1 cellular context compared by ENCODE assay signal in the genomic region with DNA sequence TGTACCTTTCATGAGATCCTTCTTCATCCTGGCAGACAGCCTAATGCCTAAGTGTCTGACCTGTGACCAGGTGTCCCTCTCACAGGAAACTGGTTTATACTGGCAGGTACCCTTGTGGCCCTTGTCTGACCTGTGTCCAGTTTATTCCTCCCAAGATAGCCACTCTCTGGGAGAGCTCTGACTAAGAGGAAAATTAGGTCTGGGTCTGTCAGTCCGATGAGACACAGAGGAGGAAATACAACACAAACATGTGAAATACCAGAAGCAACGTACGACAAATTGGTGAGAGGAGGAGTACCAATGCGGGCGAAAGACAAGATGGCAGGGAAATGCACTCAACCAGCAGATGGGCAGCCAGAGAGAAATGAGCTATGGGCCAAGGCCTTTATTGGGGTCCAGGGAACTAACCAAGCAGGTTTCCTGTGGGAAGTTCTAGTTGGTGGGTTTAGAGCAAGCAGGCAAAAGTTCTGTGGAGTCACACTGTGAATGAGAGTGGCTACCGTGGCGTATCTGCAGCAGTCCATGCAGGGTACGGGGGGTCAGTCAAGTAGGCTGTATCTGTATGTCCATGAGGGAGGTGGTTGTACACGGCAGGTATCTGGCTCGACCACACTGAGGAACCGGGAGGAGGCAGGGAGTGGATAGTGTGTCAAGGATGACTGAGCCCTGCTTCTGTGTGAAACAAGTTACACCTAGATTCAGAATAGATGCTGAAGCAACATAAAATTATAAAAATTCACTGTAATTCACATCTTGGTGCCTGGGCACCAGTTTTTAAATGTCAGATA.
TF ChIP-seq lines count a peak whose summit lies in the region.

No MANE protein-coding gene starts in this region.

TF ChIP-seq in IMR-90, 13 proteins besides CTCF, POLR2A, EP300 and RAD21:
- TF ChIP-seq, protein P1, sequence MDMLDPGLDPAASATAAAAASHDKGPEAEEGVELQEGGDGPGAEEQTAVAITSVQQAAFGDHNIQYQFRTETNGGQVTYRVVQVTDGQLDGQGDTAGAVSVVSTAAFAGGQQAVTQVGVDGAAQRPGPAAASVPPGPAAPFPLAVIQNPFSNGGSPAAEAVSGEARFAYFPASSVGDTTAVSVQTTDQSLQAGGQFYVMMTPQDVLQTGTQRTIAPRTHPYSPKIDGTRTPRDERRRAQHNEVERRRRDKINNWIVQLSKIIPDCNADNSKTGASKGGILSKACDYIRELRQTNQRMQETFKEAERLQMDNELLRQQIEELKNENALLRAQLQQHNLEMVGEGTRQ (IDR thresholded peaks at IDR 0.05; ENCODE audit: low read depth, low read length): no peak
- TF ChIP-seq FOS (IDR thresholded peaks at IDR 0.05; ENCODE audit: low read depth, low read length): no peak
- no peak for TF ChIP-seq MAZ (IDR thresholded peaks at IDR 0.05; ENCODE audit: borderline replicate concordance, low read depth, low read length)
- no peak for TF ChIP-seq RCOR1 (IDR thresholded peaks at IDR 0.05; ENCODE audit: insufficient replicate concordance, low read length)
- TF ChIP-seq BHLHE40 (IDR thresholded peaks at IDR 0.05; ENCODE audit: low read depth, low read length): no peak
- TF ChIP-seq RFX5 (IDR thresholded peaks at IDR 0.05; ENCODE audit: low read depth, low read length): no peak
TF ChIP-seq in IMR-90: peak in this region for 0.
